Comparison of ENCODE assay signal across 19 cellular contexts in genomic region chr1:172946814-172947507, GRCh38.
A peak's percentile ranks its signal among the peaks of the same experiment; 100 is the strongest.
DNase-seq lines count a peak whose midpoint lies in the region; TF ChIP-seq lines count a peak whose summit lies in the region.
"Had no signal": no experiment of that assay in that cellular context is flagged by ENCODE, and none has a peak within 500 bp of the region (broad histone marks: within the 10 kb centered on the region; RNA-seq: fewer than 3 reads in every experiment).

No MANE protein-coding gene starts in this region.

- no peak overlapping the region for H2BK15ac ChIP-seq in mesenchymal stem cell (ENCODE audit: low read depth, poor library complexity, severe bottlenecking)

- H3K4me1 Mint-ChIP-seq in progenitor cell of endocrine pancreas (ENCODE audit: low read depth): peaks cover 2% of the 10 kb centered on the region

- no peak overlapping the region for H3K14ac ChIP-seq in mesenchymal stem cell (ENCODE audit: low read length in 2 of 2)

- no peak overlapping the region for H4K8ac ChIP-seq in mesenchymal stem cell (ENCODE audit: low read length)

- peak overlapping the region; percentile 58 to 73 for H3K4ac ChIP-seq in mesenchymal stem cell (ENCODE audit: low read depth in 1 of 2, low read length in 2 of 2)

- no peak overlapping the region for H3K4me3 ChIP-seq in mesenchymal stem cell (ENCODE audit: insufficient read depth in 1 of 2, low read depth in 1 of 2, low read length in 2 of 2)
- no peak overlapping the region for H3K4me3 ChIP-seq in Peyer's patch
- no peak overlapping the region for H3K4me3 ChIP-seq in right atrium auricular region
- H3K4me3 ChIP-seq: BLaER1 treated with 17β-estradiol and CSF1 and Interleukin-3, amounts not matched to agents 10 nM and 100 nM; left ventricle myocardium inferior; ovary; SK-N-MC; tibial nerve had no signal

- H2BK120ac ChIP-seq in mesenchymal stem cell (ENCODE audit: low read depth, low read length): no peak overlapping the region

- no peaks in the 10 kb centered on the region for H3K79me1 ChIP-seq in mesenchymal stem cell (replicated peaks; ENCODE audit: low read length, poor library complexity, severe bottlenecking)

- H3K27ac ChIP-seq in mesenchymal stem cell (ENCODE audit: low read length, poor library complexity, severe bottlenecking) (no peak overlapping the region), Peyer's patch (no peak overlapping the region), right atrium auricular region (no peak overlapping the region)
- H3K27ac ChIP-seq: left ventricle myocardium inferior, ovary, SK-N-MC, tibial nerve, VCaP had no signal

- H2BK5ac ChIP-seq in mesenchymal stem cell (ENCODE audit: low read depth, low read length, poor library complexity, severe bottlenecking): no peak overlapping the region

- H3K27me3 Mint-ChIP-seq in progenitor cell of endocrine pancreas: peaks cover 9% of the 10 kb centered on the region

- H3K9me3 Mint-ChIP-seq in progenitor cell of endocrine pancreas (ENCODE audit: low read depth): no peaks in the 10 kb centered on the region
- H3K9me3 Mint-ChIP-seq: activated CD4-positive, alpha-beta memory T cell treated with anti-CD3 and anti-CD28 coated beads, Interleukin-2, amount 10 ng/mL, durations not matched to agents 7 days and 5 days had no signal

- no peak overlapping the region for H2AK5ac ChIP-seq in mesenchymal stem cell (ENCODE audit: low read length, severe bottlenecking)

- H3K36me3 ChIP-seq in mesenchymal stem cell (ENCODE audit: control insufficient read depth in 1 of 2, insufficient read depth in 2 of 2, low read depth in 1 of 2, low read length in 2 of 2) (no peaks in the 10 kb centered on the region), Peyer's patch (no peaks in the 10 kb centered on the region), right atrium auricular region (no peaks in the 10 kb centered on the region)
- H3K36me3 ChIP-seq: BLaER1 treated with 17β-estradiol and CSF1 and Interleukin-3, amounts not matched to agents 10 nM and 100 nM; left ventricle myocardium inferior; ovary; tibial nerve had no signal

- peak overlapping the region in 1 of 2 experiments; percentile 34 for H3K18ac ChIP-seq in mesenchymal stem cell (ENCODE audit: low read depth in 1 of 2, low read length in 2 of 2)

- H3K9me3 ChIP-seq in mesenchymal stem cell (ENCODE audit: control insufficient read depth, low read length): no peaks in the 10 kb centered on the region
- H3K9me3 ChIP-seq in Peyer's patch: no peaks in the 10 kb centered on the region
- H3K9me3 ChIP-seq in right atrium auricular region: no peaks in the 10 kb centered on the region
- H3K9me3 ChIP-seq: left ventricle myocardium inferior, ovary, tibial nerve had no signal

- H3K27me3 ChIP-seq in mesenchymal stem cell (ENCODE audit: control insufficient read depth in 1 of 2, insufficient read depth in 1 of 2, low read length in 2 of 2): no peaks in the 10 kb centered on the region
- H3K27me3 ChIP-seq in Peyer's patch: no peaks in the 10 kb centered on the region
- H3K27me3 ChIP-seq in right atrium auricular region: no peaks in the 10 kb centered on the region
- H3K27me3 ChIP-seq: BLaER1 treated with 17β-estradiol and CSF1 and Interleukin-3, amounts not matched to agents 10 nM and 100 nM; ovary; tibial nerve had no signal

- H3K9ac ChIP-seq in mesenchymal stem cell (ENCODE audit: low read length): no peak overlapping the region
- H3K9ac ChIP-seq: BLaER1 treated with 17β-estradiol and CSF1 and Interleukin-3, amounts not matched to agents 10 nM and 100 nM had no signal

- no peaks in the 10 kb centered on the region for H3K36me3 Mint-ChIP-seq in progenitor cell of endocrine pancreas (ENCODE audit: insufficient read depth)

- no peak overlapping the region for H3K4me3 Mint-ChIP-seq in progenitor cell of endocrine pancreas (ENCODE audit: low read depth)
- H3K4me3 Mint-ChIP-seq: activated CD4-positive, alpha-beta memory T cell treated with anti-CD3 and anti-CD28 coated beads, Interleukin-2, amount 10 ng/mL, durations not matched to agents 7 days and 5 days; IgD-negative memory B cell had no signal

- H3K4me2 ChIP-seq in mesenchymal stem cell (ENCODE audit: low read length, poor library complexity, severe bottlenecking): no peak overlapping the region

- WGBS in mesenchymal stem cell: 94% methylated on average over 2 of the region's 2 CpGs

- TF ChIP-seq POLR2A in Peyer's patch (IDR thresholded peaks at IDR 0.05): no peak

- DNase-seq in H4 (ENCODE audit: low spot score) (peak; percentile 30), OCI-M1 (lab: John Stamatoyannopoulos, UW) (peak; percentile 70), mesenchymal stem cell (peak; percentile 77), NOMO-1 treated with dmso at 0.1 percent for 144 hours (lab: John Stamatoyannopoulos, UW; ENCODE audit: unreplicated experiment) (no peak), Peyer's patch (no peak), progenitor cell of endocrine pancreas (ENCODE audit: low spot score, unreplicated experiment) (no peak), right atrium auricular region (ENCODE audit: low spot score) (no peak)
- peak; percentile 3 for DNase-seq in central memory CD4-positive, alpha-beta T cell
- DNase-seq: activated CD4-positive, alpha-beta memory T cell treated with anti-CD3 and anti-CD28 coated beads, Interleukin-2, amount 10 ng/mL, durations not matched to agents 7 days and 5 days; activated effector memory CD4-positive, alpha-beta T cell treated with anti-CD3 and anti-CD28 coated beads, Interleukin-2, amount 50 U/mL, for 16 hours; left ventricle myocardium inferior; NCI-H1436 treated with DMSO at 0.1 percent for 48 hours; NCI-H345; ovary had no signal

- TF ChIP-seq CTCF in Peyer's patch (IDR thresholded peaks at IDR 0.05): no peak
- TF ChIP-seq CTCF in progenitor cell of endocrine pancreas (IDR thresholded peaks at IDR 0.05; ENCODE audit: unreplicated experiment): no peak
- no peak for TF ChIP-seq CTCF in right atrium auricular region (IDR thresholded peaks at IDR 0.05)

- no peak overlapping the region for H2AFZ ChIP-seq in mesenchymal stem cell (ENCODE audit: low read depth, low read length)

- H3K27ac Mint-ChIP-seq in progenitor cell of endocrine pancreas: no peak overlapping the region
- H3K27ac Mint-ChIP-seq: activated CD4-positive, alpha-beta memory T cell treated with anti-CD3 and anti-CD28 coated beads, Interleukin-2, amount 10 ng/mL, durations not matched to agents 7 days and 5 days; IgD-negative memory B cell had no signal

- H4K91ac ChIP-seq in mesenchymal stem cell (ENCODE audit: low read length): no peak overlapping the region

- peak overlapping the region; percentile 2 to 38 for H2BK12ac ChIP-seq in mesenchymal stem cell (ENCODE audit: low read length in 2 of 2)

- peak overlapping the region in 1 of 2 experiments; percentile 42 for H3K23ac ChIP-seq in mesenchymal stem cell (ENCODE audit: low read length in 2 of 2)

- H3K4me1 ChIP-seq in mesenchymal stem cell (ENCODE audit: control insufficient read depth, insufficient read depth, low read depth, low read length) (peaks cover 2% of the 10 kb centered on the region), Peyer's patch (no peaks in the 10 kb centered on the region), right atrium auricular region (no peaks in the 10 kb centered on the region)
- H3K4me1 ChIP-seq: left ventricle myocardium inferior, tibial nerve had no signal

Comparison
In these comparisons a context has a peak if more than half of its experiments do, and no peak if none do; other contexts are left out.
1. DNase-seq: peak in H4 (single experiment), OCI-M1 (single experiment), central memory CD4-positive, alpha-beta T cell (single experiment) and mesenchymal stem cell (single experiment); none in NOMO-1 treated with dmso at 0.1 percent for 144 hours (single experiment), Peyer's patch (0 of 3), progenitor cell of endocrine pancreas (single experiment) and right atrium auricular region (single experiment).